28 cellular contexts compared by ENCODE assay signal in the genomic region with DNA sequence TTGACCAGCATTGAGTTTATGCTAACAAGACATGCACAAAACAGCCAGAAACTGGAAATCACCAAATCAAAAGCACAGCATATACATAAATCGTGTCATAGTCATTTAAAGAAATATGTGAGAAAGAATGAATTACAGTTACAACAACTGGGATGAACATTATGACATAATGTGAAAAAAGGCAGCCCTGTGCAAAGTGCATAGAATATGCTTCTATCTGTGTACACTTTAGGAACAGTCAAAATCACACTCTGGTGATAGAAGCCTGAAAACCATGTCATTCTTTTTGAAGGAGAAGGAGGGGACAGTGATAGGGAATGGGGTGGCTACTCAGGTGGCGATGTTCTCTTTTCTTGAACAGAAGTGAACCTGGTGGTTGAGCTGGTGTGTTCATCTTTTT.
"Had no signal": no experiment of that assay in that cellular context is flagged by ENCODE, and none has a peak within 500 bp of the region (broad histone marks: within the 10 kb centered on the region; RNA-seq: fewer than 3 reads in every experiment).

No MANE protein-coding gene starts in this region.

- H3K9me3 Mint-ChIP-seq: dendritic cell treated with granulocyte-macrophage colony-stimulating factor and Interleukin-4, amounts not matched to agents 40 ng/mL and 50 ng/mL, for 4 days; effector memory CD8-positive, alpha-beta T cell; endodermal cell; mesothelial cell of epicardium; naive B cell had no signal

- H3K9me3 ChIP-seq: colonic mucosa, esophagus squamous epithelium, gastrocnemius medialis, heart right ventricle, left lung, lower lobe of right lung, mucosa of descending colon had no signal

- H3K4me1 Mint-ChIP-seq: endodermal cell, mesothelial cell of epicardium, naive B cell had no signal

- H3K4me3 Mint-ChIP-seq: dendritic cell treated with granulocyte-macrophage colony-stimulating factor and Interleukin-4, amounts not matched to agents 40 ng/mL and 50 ng/mL, for 4 days; effector memory CD8-positive, alpha-beta T cell; endodermal cell; mesothelial cell of epicardium; naive B cell had no signal

- H3K27me3 Mint-ChIP-seq: dendritic cell treated with granulocyte-macrophage colony-stimulating factor and Interleukin-4, amounts not matched to agents 40 ng/mL and 50 ng/mL, for 4 days; effector memory CD8-positive, alpha-beta T cell; naive B cell had no signal

- H3K27ac ChIP-seq: colonic mucosa, epithelial cell of prostate, esophagus squamous epithelium, gastrocnemius medialis, heart right ventricle, left lung, lower lobe of right lung had no signal

- H3K27ac Mint-ChIP-seq: dendritic cell treated with granulocyte-macrophage colony-stimulating factor and Interleukin-4, amounts not matched to agents 40 ng/mL and 50 ng/mL, for 4 days; effector memory CD8-positive, alpha-beta T cell; endodermal cell; mesothelial cell of epicardium had no signal

- ATAC-seq: effector memory CD8-positive, alpha-beta T cell; esophagus mucosa; gastrocnemius medialis; heart right ventricle; left lung; left ventricle myocardium superior; lower lobe of right lung; mucosa of descending colon had no signal

- DNase-seq: colonic mucosa; cortex of kidney; effector CD8-positive, alpha-beta T cell; effector memory CD8-positive, alpha-beta T cell; endodermal cell; erythroblast; esophagus squamous epithelium; foreskin fibroblast; foreskin melanocyte; gastrocnemius medialis; glutamatergic neuron; head of caudate nucleus; heart right ventricle; hippocampal formation; left cardiac atrium; left lung; left ventricle myocardium superior; lower lobe of right lung; mesenchymal stem cell; mucosa of descending colon; naive B cell had no signal

- H3K27me3 ChIP-seq: colonic mucosa, esophagus squamous epithelium, gastrocnemius medialis, heart right ventricle, left lung had no signal

- FAIRE-seq: endometrium, islet of Langerhans, keratinocyte had no signal

- H3K4me1 ChIP-seq: colonic mucosa, esophagus squamous epithelium, gastrocnemius medialis, heart right ventricle, left lung, lower lobe of right lung had no signal

- H3K4me3 ChIP-seq: colonic mucosa, esophagus squamous epithelium, gastrocnemius medialis, heart right ventricle, left lung, lower lobe of right lung, mucosa of descending colon had no signal
